ENCODE assay signal across 1 cellular context in the genomic region with DNA sequence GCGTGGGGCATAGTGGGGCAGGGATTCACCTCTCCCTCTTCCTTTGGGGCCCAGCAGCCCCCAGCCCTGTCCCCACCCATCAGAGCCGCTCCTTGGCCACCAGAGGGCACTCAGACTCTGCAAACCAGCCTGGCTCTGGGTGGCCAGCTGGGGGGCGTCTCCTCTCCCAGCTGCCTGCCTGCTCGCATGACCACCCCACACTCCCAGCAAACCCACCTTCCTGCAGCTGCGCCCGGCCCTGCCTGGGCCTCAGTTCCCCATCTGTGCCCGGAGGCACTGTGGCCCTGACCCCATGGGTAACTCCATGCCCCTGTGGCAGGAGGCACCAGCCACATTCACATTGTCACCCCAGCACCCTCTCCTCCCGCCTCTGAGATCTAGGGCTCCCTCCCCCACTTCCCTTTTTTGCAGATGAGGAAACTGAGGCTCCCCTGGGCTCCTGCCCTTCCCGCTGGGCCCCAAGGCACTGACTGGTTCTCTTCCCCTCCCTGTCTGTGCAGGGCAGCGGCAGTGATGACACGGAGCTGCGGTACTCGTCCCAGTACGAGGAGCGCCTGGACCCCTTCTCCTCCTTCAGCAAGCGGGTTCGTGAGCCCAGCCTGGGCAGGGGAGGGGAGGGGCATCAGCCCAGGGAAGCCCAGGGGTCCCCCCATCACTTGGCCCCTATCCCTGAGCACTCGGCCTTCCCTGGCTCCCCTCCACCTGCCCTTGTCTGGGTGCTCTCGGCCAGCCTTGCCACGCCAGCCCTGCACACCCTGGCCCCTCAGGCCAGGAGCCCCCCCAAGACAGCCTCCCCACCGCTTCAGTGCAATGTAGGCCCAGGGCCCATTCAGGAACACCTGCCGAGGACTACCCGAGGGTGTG.
TF ChIP-seq lines count a peak whose summit lies in the region.

No MANE protein-coding gene starts in this region.

TF ChIP-seq in K562, 482 proteins besides CTCF, POLR2A, EP300 and RAD21 (continued from another document):
- TF ChIP-seq ESRRA (IDR thresholded peaks at IDR 0.05; ENCODE audit: borderline replicate concordance, low read depth), result no peak; the same call in 1 of the 2 replicates
- TF ChIP-seq ZNF668 (CRISPR knock-in tag; IDR thresholded peaks at IDR 0.05), result no peak
- TF ChIP-seq SRSF9 (IDR thresholded peaks at IDR 0.05; ENCODE audit: borderline replicate concordance, low read depth, low read length), result no peak
- TF ChIP-seq SMC3 (conservative IDR thresholded peaks at IDR 0.05; ENCODE audit: insufficient read depth, low read depth, low read length), result peak; percentile 95
- TF ChIP-seq CC2D1A (IDR thresholded peaks at IDR 0.05), result peak; percentile 80
- TF ChIP-seq NFYB (IDR thresholded peaks at IDR 0.05; ENCODE audit: extremely low read depth, insufficient read length), result no peak
- TF ChIP-seq ZNF217 (CRISPR knock-in tag; IDR thresholded peaks at IDR 0.05), result no peak
- peak; percentile 74 for TF ChIP-seq VEZF1 (CRISPR knock-in tag; IDR thresholded peaks at IDR 0.05)
- no peak for TF ChIP-seq RUNX1 (IDR thresholded peaks at IDR 0.05; ENCODE audit: low read depth)
- TF ChIP-seq, protein P1, sequence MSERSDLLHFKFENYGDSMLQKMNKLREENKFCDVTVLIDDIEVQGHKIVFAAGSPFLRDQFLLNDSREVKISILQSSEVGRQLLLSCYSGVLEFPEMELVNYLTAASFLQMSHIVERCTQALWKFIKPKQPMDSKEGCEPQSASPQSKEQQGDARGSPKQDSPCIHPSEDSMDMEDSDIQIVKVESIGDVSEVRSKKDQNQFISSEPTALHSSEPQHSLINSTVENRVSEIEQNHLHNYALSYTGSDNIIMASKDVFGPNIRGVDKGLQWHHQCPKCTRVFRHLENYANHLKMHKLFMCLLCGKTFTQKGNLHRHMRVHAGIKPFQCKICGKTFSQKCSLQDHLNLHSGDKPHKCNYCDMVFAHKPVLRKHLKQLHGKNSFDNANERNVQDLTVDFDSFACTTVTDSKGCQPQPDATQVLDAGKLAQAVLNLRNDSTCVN (CRISPR knock-in tag; IDR thresholded peaks at IDR 0.05), result no peak
- TF ChIP-seq, protein P2, sequence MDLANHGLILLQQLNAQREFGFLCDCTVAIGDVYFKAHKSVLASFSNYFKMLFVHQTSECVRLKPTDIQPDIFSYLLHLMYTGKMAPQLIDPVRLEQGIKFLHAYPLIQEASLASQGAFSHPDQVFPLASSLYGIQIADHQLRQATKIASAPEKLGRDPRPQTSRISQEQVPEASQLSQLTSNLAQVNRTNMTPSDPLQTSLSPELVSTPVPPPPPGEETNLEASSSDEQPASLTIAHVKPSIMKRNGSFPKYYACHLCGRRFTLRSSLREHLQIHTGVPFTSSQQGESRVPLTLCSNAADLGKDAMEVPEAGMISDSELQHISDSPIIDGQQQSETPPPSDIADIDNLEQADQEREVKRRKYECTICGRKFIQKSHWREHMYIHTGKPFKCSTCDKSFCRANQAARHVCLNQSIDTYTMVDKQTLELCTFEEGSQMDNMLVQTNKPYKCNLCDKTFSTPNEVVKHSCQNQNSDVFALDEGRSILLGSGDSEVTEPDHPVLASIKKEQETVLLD (IDR thresholded peaks at IDR 0.05), result 0 out of 2 replicates have a peak, but pooled peaks have one; percentile 38
- 0 out of 2 replicates have a peak, but pooled peaks have one; percentile 14 for TF ChIP-seq NR1H2 (CRISPR knock-in tag; IDR thresholded peaks at IDR 0.05)
- peak; percentile 87 for TF ChIP-seq DEAF1 (CRISPR knock-in tag; IDR thresholded peaks at IDR 0.05)
- TF ChIP-seq LCOR (CRISPR knock-in tag; IDR thresholded peaks at IDR 0.05), result no peak
- 0 out of 2 replicates have a peak, but pooled peaks have one; percentile 39 for TF ChIP-seq XRCC5 (IDR thresholded peaks at IDR 0.05; ENCODE audit: low read depth, low read length)
- TF ChIP-seq CTBP1 (IDR thresholded peaks at IDR 0.05; ENCODE audit: borderline replicate concordance), result peak; percentile 39; the same call in 1 of the 2 replicates
- TF ChIP-seq LARP7 (IDR thresholded peaks at IDR 0.05), result peak; percentile 74; the same call in 1 of the 2 replicates
- no peak for TF ChIP-seq SMAD3 (CRISPR knock-in tag; conservative IDR thresholded peaks at IDR 0.05)
- TF ChIP-seq, protein P3, sequence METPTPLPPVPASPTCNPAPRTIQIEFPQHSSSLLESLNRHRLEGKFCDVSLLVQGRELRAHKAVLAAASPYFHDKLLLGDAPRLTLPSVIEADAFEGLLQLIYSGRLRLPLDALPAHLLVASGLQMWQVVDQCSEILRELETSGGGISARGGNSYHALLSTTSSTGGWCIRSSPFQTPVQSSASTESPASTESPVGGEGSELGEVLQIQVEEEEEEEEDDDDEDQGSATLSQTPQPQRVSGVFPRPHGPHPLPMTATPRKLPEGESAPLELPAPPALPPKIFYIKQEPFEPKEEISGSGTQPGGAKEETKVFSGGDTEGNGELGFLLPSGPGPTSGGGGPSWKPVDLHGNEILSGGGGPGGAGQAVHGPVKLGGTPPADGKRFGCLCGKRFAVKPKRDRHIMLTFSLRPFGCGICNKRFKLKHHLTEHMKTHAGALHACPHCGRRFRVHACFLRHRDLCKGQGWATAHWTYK (CRISPR knock-in tag; IDR thresholded peaks at IDR 0.05), result no peak
- peak; percentile 60 for TF ChIP-seq RBM22 (IDR thresholded peaks at IDR 0.05; ENCODE audit: low read depth, low read length, poor library complexity, severe bottlenecking)
- peak in 1 of 2 experiments; percentile 27; a peak in 1 of 4 replicates for TF ChIP-seq RCOR1 (IDR thresholded peaks at IDR 0.05; ENCODE audit: borderline replicate concordance in 1 of 2, low read depth in 2 of 2, low read length in 2 of 2)
- no peak for TF ChIP-seq RBFOX2 (IDR thresholded peaks at IDR 0.05; ENCODE audit: low read depth, low read length)
- no peak for TF ChIP-seq ILF3 (IDR thresholded peaks at IDR 0.05; ENCODE audit: borderline replicate concordance)
- TF ChIP-seq FIP1L1 (IDR thresholded peaks at IDR 0.05; ENCODE audit: low read depth, low read length, poor library complexity, severe bottlenecking), result no peak
- TF ChIP-seq KLF1 (tag; IDR thresholded peaks at IDR 0.05), result peak; percentile 57; the same call in 1 of the 2 replicates
- TF ChIP-seq PTRF (tag; IDR thresholded peaks at IDR 0.05), result no peak
- TF ChIP-seq PHB2 (IDR thresholded peaks at IDR 0.05; ENCODE audit: low read depth), result 0 out of 2 replicates have a peak, but pooled peaks have one; percentile 14
- TF ChIP-seq CHD4 (IDR thresholded peaks at IDR 0.05; ENCODE audit: insufficient read depth, insufficient replicate concordance, low read depth, low read length, poor library complexity, severe bottlenecking), result no peak
- TF ChIP-seq CREM (IDR thresholded peaks at IDR 0.05; ENCODE audit: low read depth), result 0 out of 2 replicates have a peak, but pooled peaks have one; percentile 49
- 0 out of 2 replicates have a peak, but pooled peaks have one; percentile 44 for TF ChIP-seq SPI1 (IDR thresholded peaks at IDR 0.05; ENCODE audit: borderline replicate concordance, low read depth, low read length)
- TF ChIP-seq, protein P4, sequence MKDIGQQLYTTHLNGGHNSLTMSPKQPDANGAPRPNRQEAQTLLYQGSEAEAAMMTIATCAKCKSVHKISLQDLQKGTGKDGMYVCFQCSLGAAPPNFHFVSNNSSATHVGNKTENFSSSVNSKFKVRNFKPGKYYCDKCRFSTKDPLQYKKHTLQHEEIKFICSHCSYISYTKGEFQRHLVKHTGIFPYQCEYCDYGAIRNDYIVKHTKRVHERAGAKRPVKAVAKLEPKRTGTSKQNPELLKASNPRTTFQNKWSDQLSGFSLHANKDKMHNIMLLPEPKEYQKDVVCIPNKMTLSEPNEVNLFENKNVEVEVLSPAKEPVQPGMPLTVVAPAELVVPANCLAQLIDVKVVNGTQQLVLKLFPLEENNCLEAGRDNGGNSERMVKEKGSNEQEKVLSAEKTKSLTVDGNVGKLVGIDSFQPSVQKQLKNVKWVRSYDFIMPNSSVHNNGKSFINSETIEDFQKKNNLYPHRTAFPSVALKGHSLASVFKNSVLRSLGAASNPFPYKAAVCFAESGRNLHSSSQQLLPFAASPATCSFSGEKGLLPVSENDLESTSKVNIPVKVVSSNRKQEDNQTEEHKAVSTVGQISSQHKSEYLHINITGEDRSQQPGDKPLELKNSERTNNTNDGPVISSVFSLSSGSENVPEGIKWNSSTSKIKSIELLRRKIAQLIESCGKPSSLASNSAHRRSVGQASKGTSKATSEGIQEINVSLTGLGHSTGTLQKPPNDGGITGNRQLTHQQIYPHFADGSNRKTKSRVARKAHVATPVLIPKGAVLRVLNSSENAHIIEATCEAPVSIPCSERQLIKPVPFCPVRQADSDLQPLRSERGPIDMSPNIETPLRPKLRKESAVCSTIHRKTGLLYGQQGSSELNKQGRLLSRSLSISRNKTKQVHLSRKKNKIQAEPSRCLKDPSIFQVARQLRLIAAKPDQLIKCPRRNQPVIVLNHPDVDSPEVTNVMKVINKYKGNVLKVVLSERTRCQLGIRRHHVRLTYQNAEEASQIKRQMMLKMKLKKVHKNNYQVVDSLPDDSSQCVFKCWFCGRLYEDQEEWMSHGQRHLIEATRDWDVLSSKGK (CRISPR knock-in tag; IDR thresholded peaks at IDR 0.05), result no peak
- TF ChIP-seq KLF16 (IDR thresholded peaks at IDR 0.05), result peak; percentile 60; the same call in 1 of the 2 replicates
- no peak for TF ChIP-seq TAL1 (IDR thresholded peaks at IDR 0.05)
- TF ChIP-seq TFAP4 (CRISPR knock-in tag; IDR thresholded peaks at IDR 0.05; ENCODE audit: borderline replicate concordance), result peak; percentile 89
- no peak for TF ChIP-seq POLR2H (tag; IDR thresholded peaks at IDR 0.05; ENCODE audit: low read depth)
- TF ChIP-seq ZBTB7A (IDR thresholded peaks at IDR 0.05; ENCODE audit: borderline replicate concordance, control insufficient read depth, low read depth, low read length), result peak; percentile 94
- no peak for TF ChIP-seq RFX1 (IDR thresholded peaks at IDR 0.05)
- no peak for TF ChIP-seq DMBX1 (CRISPR knock-in tag; IDR thresholded peaks at IDR 0.05; ENCODE audit: borderline replicate concordance)
- TF ChIP-seq CHD2 (IDR thresholded peaks at IDR 0.05; ENCODE audit: low read depth, low read length), result no peak
